In the genomic region with DNA sequence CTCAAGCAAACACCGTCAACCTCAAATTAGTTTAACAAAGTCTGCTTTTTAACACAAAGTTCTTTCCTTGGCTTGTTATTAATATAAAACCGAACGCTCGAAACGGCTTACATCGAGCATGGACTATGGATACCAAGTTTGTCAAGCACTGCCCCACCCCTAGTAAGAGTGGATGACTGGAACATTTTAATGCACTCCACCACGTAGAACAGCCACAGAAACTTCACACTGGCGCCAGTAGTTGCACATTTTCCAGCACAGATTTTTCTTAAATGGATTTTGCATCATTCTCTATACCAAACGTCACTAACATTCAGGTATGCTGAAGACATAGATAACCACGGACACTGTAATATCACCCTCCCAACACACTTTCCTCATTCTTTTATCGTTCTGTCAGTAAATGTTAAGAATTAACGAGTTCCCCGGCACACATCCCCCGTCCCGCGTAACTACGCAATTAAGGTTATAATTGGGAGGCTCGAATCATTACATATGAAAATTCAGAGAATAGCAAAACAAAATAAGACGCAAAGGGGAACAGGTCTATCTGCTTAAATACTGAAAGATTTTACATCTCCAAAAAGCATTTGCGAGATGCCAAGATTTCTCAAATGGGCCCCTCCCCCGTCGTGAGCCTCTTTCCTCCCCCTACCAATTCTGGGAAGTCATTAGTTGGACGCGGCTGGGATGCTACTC, we compare ENCODE assay signal across 8 cellular contexts. TPM values are rescaled to one million over a fixed set of nuclear protein-coding genes. Genes with fewer than 3 reads are reported as not detected.
DNase-seq lines count a peak whose midpoint lies in the region; FAIRE-seq and TF ChIP-seq lines count a peak whose summit lies in the region.

No MANE protein-coding gene starts in this region.

- 1% methylated on average over 24 of the region's 24 CpGs for WGBS in smooth muscle cell (ENCODE audit: low lambda C conversion rate)

- no peak for TF ChIP-seq POLR2A in GM12891 (IDR thresholded peaks at IDR 0.05; ENCODE audit: low read depth, low read length)

- H2AFZ ChIP-seq in MM.1S (ENCODE audit: low read length) (peak overlapping the region; percentile 69; the same call in 1 of the 2 replicates), smooth muscle cell (ENCODE audit: low read depth) (no peak overlapping the region)

- no peaks in the 10 kb centered on the region for H3K27me3 ChIP-seq in MM.1S (replicated peaks; ENCODE audit: insufficient read depth, low read length)
- no peaks in the 10 kb centered on the region for H3K27me3 ChIP-seq in brain microvascular endothelial cell (replicated peaks)
- no peaks in the 10 kb centered on the region for H3K27me3 ChIP-seq in smooth muscle cell (ENCODE audit: low read depth)

- TF ChIP-seq CTCF in MM.1S (IDR thresholded peaks at IDR 0.05; ENCODE audit: low read length) (no peak), brain microvascular endothelial cell (IDR thresholded peaks at IDR 0.05; ENCODE audit: low read depth, low read length, missing control alignments) (no peak), smooth muscle cell (IDR thresholded peaks at IDR 0.05; ENCODE audit: borderline replicate concordance, insufficient read depth, poor library complexity, severe bottlenecking) (no peak)

- H3K4me1 ChIP-seq in MM.1S (ENCODE audit: low read length), result no peaks in the 10 kb centered on the region
- peaks cover 39% of the 10 kb centered on the region for H3K4me1 ChIP-seq in smooth muscle cell (ENCODE audit: low read depth)

- H3F3A ChIP-seq in MM.1S (ENCODE audit: insufficient read depth, low read length), result no peaks in the 10 kb centered on the region
- peaks cover 26% of the 10 kb centered on the region for H3F3A ChIP-seq in smooth muscle cell (ENCODE audit: low read depth)

- H3K9ac ChIP-seq in MM.1S (ENCODE audit: low read length) (no peak overlapping the region), smooth muscle cell (ENCODE audit: low read depth) (peak overlapping the region; percentile 67)

- no peaks in the 10 kb centered on the region for H3K9me2 ChIP-seq in MM.1S (replicated peaks; ENCODE audit: insufficient read depth, low read length)

- H3K4me3 ChIP-seq in MM.1S (ENCODE audit: low read length) (peak overlapping the region; percentile 67), brain microvascular endothelial cell (ENCODE audit: low read depth, low read length) (peak overlapping the region; percentile 94), smooth muscle cell (peak overlapping the region; percentile 68)

- no peaks in the 10 kb centered on the region for H3K36me3 ChIP-seq in MM.1S (replicated peaks; ENCODE audit: insufficient read depth, low read length)
- peaks cover 17% of the 10 kb centered on the region for H3K36me3 ChIP-seq in brain microvascular endothelial cell (replicated peaks)
- peaks cover 4% of the 10 kb centered on the region for H3K36me3 ChIP-seq in smooth muscle cell (ENCODE audit: low read depth)

- H3K9me3 ChIP-seq in MM.1S (replicated peaks; ENCODE audit: insufficient read depth, low read length) (no peaks in the 10 kb centered on the region), smooth muscle cell (replicated peaks; ENCODE audit: low read depth) (no peaks in the 10 kb centered on the region)

- FAIRE-seq in GM12891 (lab: Jason Lieb, UNC), result no peak

- H3K27ac ChIP-seq in MM.1S (ENCODE audit: low read length) (no peak overlapping the region), brain microvascular endothelial cell (peak overlapping the region; percentile 91), smooth muscle cell (ENCODE audit: low read depth) (peak overlapping the region; percentile 53)

- H3K4me2 ChIP-seq in MM.1S (ENCODE audit: low read depth, low read length), result peak overlapping the region; percentile 76
- peak overlapping the region; percentile 95 for H3K4me2 ChIP-seq in smooth muscle cell

- H4K20me1 ChIP-seq in MM.1S (ENCODE audit: insufficient read depth, low read length) (no peaks in the 10 kb centered on the region), smooth muscle cell (ENCODE audit: low read depth) (peaks cover 57% of the 10 kb centered on the region)

- H3K79me2 ChIP-seq in MM.1S (ENCODE audit: low read length) (no peaks in the 10 kb centered on the region), smooth muscle cell (ENCODE audit: low read depth) (peaks cover 72% of the 10 kb centered on the region)

- in situ Hi-C loops in brain microvascular endothelial cell (cut with HindIII; ENCODE audit: low pct_ligation_motif_present, low sequenced_read_pairs), result no loop called here

- DNase-seq in DMS79 (lab: John Stamatoyannopoulos, UW) (peak; percentile 27), MM.1S (no peak), brain microvascular endothelial cell (peak; percentile 43), iris pigment epithelial cell (ENCODE audit: low read depth) (peak; percentile 70), smooth muscle cell (lab: John Stamatoyannopoulos, UW; ENCODE audit: unreplicated experiment) (no peak), SHP77 treated with DMSO at 0.1 percent for 48 hours (lab: John Stamatoyannopoulos, UW) (no peak), GM12891 (ENCODE audit: insufficient read length, low spot score) (no peak)
- DNase-seq in stimulated activated CD4-positive, alpha-beta T cell treated with anti-CD3 and anti-CD28 coated beads, Interleukin-2, amount 100 ng/mL, for 24 hours, result no peak

TF ChIP-seq in GM12891, 5 proteins besides CTCF, POLR2A, EP300 and RAD21:
- TF ChIP-seq TAF1 (IDR thresholded peaks at IDR 0.05; ENCODE audit: low read depth, low read length), result no peak
- TF ChIP-seq PAX5 (IDR thresholded peaks at IDR 0.05; ENCODE audit: insufficient read depth, low read length, severe bottlenecking), result no peak
- TF ChIP-seq POU2F2 (IDR thresholded peaks at IDR 0.05; ENCODE audit: low read depth, low read length), result no peak
- TF ChIP-seq POLR2AphosphoS5 (IDR thresholded peaks at IDR 0.05; ENCODE audit: low read depth, low read length), result no peak
- no peak for TF ChIP-seq SPI1 (IDR thresholded peaks at IDR 0.05; ENCODE audit: low read depth, low read length)

RNA-seq across cellular contexts. Expression of a gene that starts 1.0 kb away (rescaled TPM):
- 271 and 287 TPM in 2 replicates for total RNA-seq in smooth muscle cell
- polyA plus RNA-seq in smooth muscle cell, result 112 and 113 TPM in 2 replicates
- 5.4 TPM for polyA plus RNA-seq in GM12891 (2012; ENCODE audit: low read depth, missing spikeins)

Comparison
In these comparisons a context has a peak if more than half of its experiments do, and no peak if none do; other contexts are left out.
1. DNase-seq: peak in DMS79 (single experiment), brain microvascular endothelial cell (single experiment) and iris pigment epithelial cell (single experiment); none in MM.1S (single experiment), smooth muscle cell (single experiment), stimulated activated CD4-positive, alpha-beta T cell treated with anti-CD3 and anti-CD28 coated beads, Interleukin-2, amount 100 ng/mL, for 24 hours (0 of 2), SHP77 treated with DMSO at 0.1 percent for 48 hours (single experiment) and GM12891 (single experiment).
2. Peak in every context shown above with its lines, with median percentiles within 50 percentile points of each other: H3K4me3 ChIP-seq.